Comparison of ENCODE assay signal across 12 cellular contexts in genomic region chr14:93549578-93549977, GRCh38.
"Had no signal": no experiment of that assay in that cellular context is flagged by ENCODE, and none has a peak within 500 bp of the region (broad histone marks: within the 10 kb centered on the region; RNA-seq: fewer than 3 reads in every experiment).

No MANE protein-coding gene starts in this region.

- H3K27me3 ChIP-seq: ascending aorta, spleen had no signal

- H3K36me3 ChIP-seq: ascending aorta, spleen had no signal

- H3K4me3 ChIP-seq: ascending aorta, spleen had no signal

- H3K4me1 ChIP-seq: ascending aorta had no signal

- H3K9me3 ChIP-seq: ascending aorta, spleen had no signal

- H3K27ac ChIP-seq: ascending aorta, spleen had no signal

- DNase-seq: activated CD4-positive, alpha-beta T cell treated with anti-CD3 and anti-CD28 coated beads for 4 hours; activated CD8-positive, alpha-beta memory T cell treated with anti-CD3 and anti-CD28 coated beads, Interleukin-2, amount 50 U/mL, for 48 hours; activated CD8-positive, alpha-beta T cell treated with anti-CD3 and anti-CD28 coated beads for 36 hours; activated naive CD4-positive, alpha-beta T cell treated with Interleukin-2 at 50 U/mL for 16 hours; activated naive CD8-positive, alpha-beta T cell treated with anti-CD3 and anti-CD28 coated beads, Interleukin-2, amount 50 U/mL, for 24 hours; kidney; mesendoderm; spleen; stimulated activated naive CD4-positive, alpha-beta T cell; T1000 had no signal

- ATAC-seq: activated CD8-positive, alpha-beta T cell treated with anti-CD3 and anti-CD28 coated beads for 36 hours; activated naive CD8-positive, alpha-beta T cell treated with anti-CD3 and anti-CD28 coated beads, Interleukin-2, amount 50 U/mL, for 24 hours; sciatic nerve had no signal

- FAIRE-seq: kidney had no signal
